ENCODE assay signal across 13 cellular contexts in genomic region chr2:238505892-238506280, GRCh38.
"Had no signal": no experiment of that assay in that cellular context is flagged by ENCODE, and none has a peak within 500 bp of the region (broad histone marks: within the 10 kb centered on the region; RNA-seq: fewer than 3 reads in every experiment).

No MANE protein-coding gene starts in this region.

- H3K4me3 ChIP-seq: lower lobe of right lung, tibial nerve had no signal

- H3K36me3 ChIP-seq: lower lobe of right lung, tibial nerve had no signal

- DNase-seq: activated CD4-positive, alpha-beta memory T cell treated with anti-CD3 and anti-CD28 coated beads for 36 hours; activated CD4-positive, CD25-positive, alpha-beta regulatory T cell; dermis blood vessel endothelial cell; effector CD8-positive, alpha-beta T cell; erythroblast; foreskin fibroblast; lower lobe of right lung; mesendoderm; naive B cell; occipital lobe; retina; stimulated activated CD4-positive, alpha-beta T cell treated with anti-CD3 and anti-CD28 coated beads, Interleukin-1b, Interleukin-23, amount 100 ng/mL, for 48 hours had no signal

- H3K27ac ChIP-seq: lower lobe of right lung, tibial nerve had no signal

- H3K4me1 ChIP-seq: lower lobe of right lung had no signal

- H3K9me3 ChIP-seq: lower lobe of right lung, tibial nerve had no signal

- H3K27me3 ChIP-seq: tibial nerve had no signal
